ENCODE assay signal across 27 cellular contexts in genomic region chr7:96825285-96825684, GRCh38.
"Had no signal": no experiment of that assay in that cellular context is flagged by ENCODE, and none has a peak within 500 bp of the region (broad histone marks: within the 10 kb centered on the region; RNA-seq: fewer than 3 reads in every experiment).

No MANE protein-coding gene starts in this region.

- H3K27me3 ChIP-seq: ascending aorta, cardiac muscle cell, colonic mucosa, esophagus squamous epithelium, gastroesophageal sphincter had no signal

- H3K36me3 ChIP-seq: ascending aorta, breast epithelium, cardiac muscle cell, colonic mucosa, esophagus squamous epithelium, gastroesophageal sphincter had no signal

- H3K36me3 Mint-ChIP-seq: activated naive CD4-positive, alpha-beta T cell treated with anti-CD3 and anti-CD28 coated beads, Interleukin-2, amount 10 ng/mL, durations not matched to agents 7 days and 5 days; brain had no signal

- H3K4me3 Mint-ChIP-seq: activated CD4-positive, alpha-beta memory T cell treated with anti-CD3 and anti-CD28 coated beads, Interleukin-2, amount 10 ng/mL, durations not matched to agents 7 days and 5 days; activated CD4-positive, alpha-beta T cell treated with anti-CD3 and anti-CD28 coated beads for 36 hours; activated CD4-positive, alpha-beta T cell treated with anti-CD3 and anti-CD28 coated beads, Interleukin-2, amount 10 ng/mL, durations not matched to agents 24 days and 14 days; activated CD8-positive, alpha-beta memory T cell treated with anti-CD3 and anti-CD28 coated beads, Interleukin-2, amount 10 ng/mL, durations not matched to agents 7 days and 5 days; activated naive CD4-positive, alpha-beta T cell treated with anti-CD3 and anti-CD28 coated beads, Interleukin-2, amount 10 ng/mL, durations not matched to agents 7 days and 5 days; activated naive CD8-positive, alpha-beta T cell treated with anti-CD3 and anti-CD28 coated beads, Interleukin-2, amount 10 ng/mL, durations not matched to agents 7 days and 5 days; activated T-cell treated with anti-CD3 and anti-CD28 coated beads, Interleukin-2, amount 50 U/mL, for 24 hours; activated T-cell treated with anti-CD3 and anti-CD28 coated beads, Interleukin-2, amount 50 U/mL, for 72 hours; brain had no signal

- H3K9me3 ChIP-seq: ascending aorta, breast epithelium, colonic mucosa, esophagus squamous epithelium had no signal

- H3K27ac Mint-ChIP-seq: activated CD4-positive, alpha-beta memory T cell treated with anti-CD3 and anti-CD28 coated beads, Interleukin-2, amount 10 ng/mL, durations not matched to agents 7 days and 5 days; activated CD4-positive, alpha-beta T cell treated with anti-CD3 and anti-CD28 coated beads for 36 hours; activated CD4-positive, alpha-beta T cell treated with anti-CD3 and anti-CD28 coated beads, Interleukin-2, amount 10 ng/mL, durations not matched to agents 24 days and 14 days; activated CD8-positive, alpha-beta memory T cell treated with anti-CD3 and anti-CD28 coated beads, Interleukin-2, amount 10 ng/mL, durations not matched to agents 7 days and 5 days; activated naive CD4-positive, alpha-beta T cell treated with anti-CD3 and anti-CD28 coated beads, Interleukin-2, amount 10 ng/mL, durations not matched to agents 7 days and 5 days; activated naive CD4-positive, alpha-beta T cell treated with anti-CD3 and anti-CD28 coated beads, Interleukin-2, amount 50 U/mL, for 72 hours; activated naive CD8-positive, alpha-beta T cell treated with anti-CD3 and anti-CD28 coated beads, Interleukin-2, amount 10 ng/mL, durations not matched to agents 7 days and 5 days; activated T-cell treated with anti-CD3 and anti-CD28 coated beads, Interleukin-2, amount 50 U/mL, for 24 hours; activated T-cell treated with anti-CD3 and anti-CD28 coated beads, Interleukin-2, amount 50 U/mL, for 72 hours had no signal

- H3K4me3 ChIP-seq: ascending aorta, breast epithelium, cardiac muscle cell, colonic mucosa, esophagus squamous epithelium, gastroesophageal sphincter had no signal

- H3K4me1 ChIP-seq: ascending aorta, breast epithelium, colonic mucosa, gastroesophageal sphincter had no signal

- H3K27ac ChIP-seq: ascending aorta, breast epithelium, cardiac muscle cell, colonic mucosa, epithelial cell of prostate, esophagus squamous epithelium, gastroesophageal sphincter had no signal

- DNase-seq: activated CD4-positive, alpha-beta memory T cell treated with anti-CD3 and anti-CD28 coated beads, Interleukin-2, amount 10 ng/mL, durations not matched to agents 7 days and 5 days; activated CD4-positive, alpha-beta T cell treated with anti-CD3 and anti-CD28 coated beads for 36 hours; activated CD4-positive, alpha-beta T cell treated with anti-CD3 and anti-CD28 coated beads, Interleukin-2, amount 10 ng/mL, durations not matched to agents 24 days and 14 days; activated CD4-positive, CD25-positive, alpha-beta regulatory T cell; activated CD4-positive, CD25-positive, alpha-beta regulatory T cell treated with anti-CD3 and anti-CD28 coated beads, Interleukin-2, amount 50 U/mL, for 72 hours; activated CD8-positive, alpha-beta memory T cell treated with anti-CD3 and anti-CD28 coated beads, Interleukin-2, amount 10 ng/mL, durations not matched to agents 7 days and 5 days; activated CD8-positive, alpha-beta memory T cell treated with anti-CD3 and anti-CD28 coated beads, Interleukin-2, amount 50 U/mL, for 4 hours; activated gamma-delta T cell; activated naive CD4-positive, alpha-beta T cell; activated naive CD4-positive, alpha-beta T cell treated with anti-CD3 and anti-CD28 coated beads, Interleukin-2, amount 10 ng/mL, durations not matched to agents 7 days and 5 days; activated naive CD8-positive, alpha-beta T cell treated with anti-CD3 and anti-CD28 coated beads, Interleukin-2, amount 10 ng/mL, durations not matched to agents 7 days and 5 days; activated T-cell treated with anti-CD3 and anti-CD28 coated beads, Interleukin-2, amount 50 U/mL, for 24 hours; activated T-cell treated with anti-CD3 and anti-CD28 coated beads, Interleukin-2, amount 50 U/mL, for 72 hours; central memory CD4-positive, alpha-beta T cell; cerebellar nuclear complex; colonic mucosa; effector CD8-positive, alpha-beta T cell; esophagus squamous epithelium; foreskin melanocyte; T-helper 2 cell had no signal

- H3K4me1 Mint-ChIP-seq: activated CD4-positive, alpha-beta memory T cell treated with anti-CD3 and anti-CD28 coated beads, Interleukin-2, amount 10 ng/mL, durations not matched to agents 7 days and 5 days; activated CD4-positive, alpha-beta T cell treated with anti-CD3 and anti-CD28 coated beads, Interleukin-2, amount 10 ng/mL, durations not matched to agents 24 days and 14 days; activated naive CD4-positive, alpha-beta T cell treated with anti-CD3 and anti-CD28 coated beads, Interleukin-2, amount 10 ng/mL, durations not matched to agents 7 days and 5 days; activated naive CD8-positive, alpha-beta T cell treated with anti-CD3 and anti-CD28 coated beads, Interleukin-2, amount 10 ng/mL, durations not matched to agents 7 days and 5 days; brain had no signal

- H3K9me3 Mint-ChIP-seq: activated naive CD4-positive, alpha-beta T cell treated with anti-CD3 and anti-CD28 coated beads, Interleukin-2, amount 10 ng/mL, durations not matched to agents 7 days and 5 days; activated T-cell treated with anti-CD3 and anti-CD28 coated beads, Interleukin-2, amount 50 U/mL, for 24 hours had no signal

- ATAC-seq: activated CD4-positive, alpha-beta T cell treated with anti-CD3 and anti-CD28 coated beads for 36 hours; activated CD8-positive, alpha-beta memory T cell treated with anti-CD3 and anti-CD28 coated beads, Interleukin-2, amount 10 ng/mL, durations not matched to agents 7 days and 5 days; activated naive CD4-positive, alpha-beta T cell treated with anti-CD3 and anti-CD28 coated beads, Interleukin-2, amount 50 U/mL, for 72 hours; gastroesophageal sphincter had no signal
